In the genomic region with DNA sequence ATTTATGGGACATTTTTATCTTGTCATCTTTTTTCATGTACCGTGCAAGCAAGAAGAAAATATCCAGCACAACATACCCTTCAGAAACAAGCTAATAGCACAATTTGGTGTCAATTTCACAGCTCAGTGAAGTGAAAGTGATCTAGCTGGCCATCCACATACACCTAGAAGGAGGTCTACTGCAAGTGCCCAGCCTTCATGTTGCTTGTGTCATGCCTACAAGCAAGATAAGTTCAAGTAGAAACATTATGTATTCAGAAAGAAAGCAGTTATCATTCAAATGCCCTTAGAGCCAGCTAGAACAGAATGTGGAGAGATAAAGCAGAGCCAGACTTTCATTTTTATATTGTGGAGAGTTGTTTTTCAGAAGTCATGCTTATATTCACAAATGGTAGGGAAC, we compare ENCODE assay signal across 1 cellular context.
TF ChIP-seq lines count a peak whose summit lies in the region.

No MANE protein-coding gene starts in this region.

TF ChIP-seq in SK-N-SH treated with all-trans-retinoic acid at 6 μM for 48 hours, 23 proteins besides CTCF, POLR2A, EP300 and RAD21 (continued from another document):
- TF ChIP-seq, protein P1, sequence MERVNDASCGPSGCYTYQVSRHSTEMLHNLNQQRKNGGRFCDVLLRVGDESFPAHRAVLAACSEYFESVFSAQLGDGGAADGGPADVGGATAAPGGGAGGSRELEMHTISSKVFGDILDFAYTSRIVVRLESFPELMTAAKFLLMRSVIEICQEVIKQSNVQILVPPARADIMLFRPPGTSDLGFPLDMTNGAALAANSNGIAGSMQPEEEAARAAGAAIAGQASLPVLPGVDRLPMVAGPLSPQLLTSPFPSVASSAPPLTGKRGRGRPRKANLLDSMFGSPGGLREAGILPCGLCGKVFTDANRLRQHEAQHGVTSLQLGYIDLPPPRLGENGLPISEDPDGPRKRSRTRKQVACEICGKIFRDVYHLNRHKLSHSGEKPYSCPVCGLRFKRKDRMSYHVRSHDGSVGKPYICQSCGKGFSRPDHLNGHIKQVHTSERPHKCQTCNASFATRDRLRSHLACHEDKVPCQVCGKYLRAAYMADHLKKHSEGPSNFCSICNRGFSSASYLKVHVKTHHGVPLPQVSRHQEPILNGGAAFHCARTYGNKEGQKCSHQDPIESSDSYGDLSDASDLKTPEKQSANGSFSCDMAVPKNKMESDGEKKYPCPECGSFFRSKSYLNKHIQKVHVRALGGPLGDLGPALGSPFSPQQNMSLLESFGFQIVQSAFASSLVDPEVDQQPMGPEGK (CRISPR knock-in tag; IDR thresholded peaks at IDR 0.05; ENCODE audit: borderline replicate concordance) = no peak
